In the genomic region with DNA sequence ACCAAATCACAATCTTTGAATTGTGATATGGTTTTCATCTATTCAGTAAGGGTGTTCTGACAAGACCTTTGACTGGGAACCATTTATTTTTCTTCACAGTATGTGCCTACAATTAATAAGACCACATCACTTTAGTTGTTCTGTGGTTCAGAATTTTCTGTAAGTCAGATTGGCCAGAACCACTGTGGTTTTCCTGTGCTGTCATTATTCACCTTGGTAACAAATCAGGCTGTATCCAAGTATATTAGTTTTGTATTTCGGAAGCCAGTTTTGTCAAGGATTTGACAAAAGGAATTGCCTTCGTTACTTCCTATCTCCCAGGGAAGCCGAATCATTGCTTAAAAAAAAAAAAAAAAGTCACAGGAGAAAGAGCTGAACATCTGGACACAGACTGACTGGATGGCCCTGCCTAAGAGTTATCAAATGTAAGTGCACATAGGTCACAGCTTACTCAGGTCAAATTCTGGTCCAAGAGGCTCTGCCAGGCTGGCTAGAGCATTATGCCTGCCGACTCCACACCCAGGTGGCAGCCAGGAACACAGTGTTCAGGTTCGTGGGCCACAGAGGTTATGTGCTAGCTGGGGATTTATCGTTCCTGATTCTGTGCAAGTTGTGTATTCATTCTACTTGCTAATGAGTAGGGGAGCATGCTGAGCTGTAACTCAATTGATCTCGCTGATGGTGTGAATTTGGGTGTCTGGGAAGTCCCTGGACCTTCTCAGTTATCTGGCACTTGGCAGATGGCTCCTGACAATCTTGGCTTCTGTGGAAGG, we compare ENCODE assay signal across 16 cellular contexts.
DNase-seq lines count a peak whose midpoint lies in the region; ATAC-seq, FAIRE-seq and TF ChIP-seq lines count a peak whose summit lies in the region.
"Had no signal": no experiment of that assay in that cellular context is flagged by ENCODE, and none has a peak within 500 bp of the region (broad histone marks: within the 10 kb centered on the region; RNA-seq: fewer than 3 reads in every experiment).

No MANE protein-coding gene starts in this region.

- DNase-seq in D721Med (ENCODE audit: insufficient read length, low spot score) (no peak), NCI-H82 (lab: John Stamatoyannopoulos, UW) (peak; percentile 88), fibroblast of the aortic adventitia (ENCODE audit: low read depth) (peak; percentile 40), myocyte (ENCODE audit: low read depth) (peak; percentile 32), anterior cingulate cortex (lab: John Stamatoyannopoulos, UW) (no peak), AG08396 (ENCODE audit: low spot score) (no peak), NOMO-1 (lab: John Stamatoyannopoulos, UW; ENCODE audit: unreplicated experiment in 2 of 2) (no peak)
- DNase-seq: activated CD4-positive, alpha-beta memory T cell treated with anti-CD3 and anti-CD28 coated beads, Interleukin-2, amount 10 ng/mL, durations not matched to agents 7 days and 5 days; amniotic stem cell; DMS153; hippocampal formation; naive thymus-derived CD8-positive, alpha-beta T cell; NCI-H446 treated with DMSO at 0.1 percent for 48 hours had no signal

- peak; percentile 41 for FAIRE-seq in D721Med (lab: Jason Lieb, UNC)

- H3K4me3 ChIP-seq in fibroblast of the aortic adventitia (ENCODE audit: low read depth, low read length): no peak overlapping the region
- H3K4me3 ChIP-seq: prostate gland had no signal

- TF ChIP-seq CTCF in D721Med (IDR thresholded peaks at IDR 0.05; ENCODE audit: insufficient read depth, missing control alignments) (no peak), fibroblast of the aortic adventitia (IDR thresholded peaks at IDR 0.05; ENCODE audit: insufficient read depth, low read length) (no peak)

- ATAC-seq in HG03159 (IDR thresholded peaks at IDR 0.05; ENCODE audit: unreplicated experiment): no peak
- ATAC-seq: activated T-helper 17 cell treated with anti-CD3 and anti-CD28 coated beads, Interleukin-2, amount 50 U/mL, for 72 hours; naive thymus-derived CD8-positive, alpha-beta T cell had no signal

Comparison
In these comparisons a context has a peak if more than half of its experiments do, and no peak if none do; other contexts are left out.
1. DNase-seq: peak in NCI-H82 (single experiment), fibroblast of the aortic adventitia (single experiment) and myocyte (single experiment); none in D721Med (single experiment), anterior cingulate cortex (0 of 58), AG08396 (single experiment) and NOMO-1 (0 of 2).